8 cellular contexts compared by ENCODE assay signal in the genomic region with DNA sequence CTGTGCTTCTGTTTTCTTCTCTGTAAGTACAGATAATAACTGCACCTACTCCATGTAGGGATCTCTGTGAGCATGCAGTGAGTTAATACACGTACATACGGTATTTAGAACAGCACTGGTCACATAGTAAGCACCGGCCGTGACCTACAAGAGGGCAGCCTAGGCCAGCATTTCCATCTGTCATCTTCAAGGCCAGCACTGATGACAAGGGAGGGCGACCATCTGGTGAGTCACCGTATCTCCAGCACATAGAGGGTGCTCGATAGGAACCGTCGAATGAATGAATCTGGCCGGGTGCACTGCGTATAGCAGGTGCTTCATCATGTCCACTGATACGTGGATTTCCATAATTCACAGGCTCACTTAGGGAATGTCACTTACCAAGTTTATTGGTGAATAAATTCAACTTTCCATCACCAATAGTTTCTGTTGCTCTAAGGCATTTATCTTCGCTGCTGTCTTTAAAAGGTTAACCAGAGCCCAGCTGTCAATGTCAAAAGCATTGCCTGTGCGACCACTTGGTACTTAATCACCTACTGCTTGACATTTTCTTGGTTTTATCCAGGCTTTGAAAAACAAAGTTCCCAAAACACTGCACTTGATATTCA. TPM values are rescaled to one million over a fixed set of nuclear protein-coding genes. Genes with fewer than 3 reads are reported as not detected.
DNase-seq lines count a peak whose midpoint lies in the region; ATAC-seq and TF ChIP-seq lines count a peak whose summit lies in the region.

No MANE protein-coding gene starts in this region.

- H3K4me3 Mint-ChIP-seq in neural crest cell = no peak overlapping the region
- no peak overlapping the region for H3K4me3 Mint-ChIP-seq in activated T-cell treated with anti-CD3 and anti-CD28 coated beads, Interleukin-2, amount 50 U/mL, for 4 hours

- peaks cover 0 to 8% (median 0%) of the 10 kb centered on the region in 11 experiments; a peak in 1 of 22 replicates for H3K9me3 ChIP-seq in BLaER1 treated with 17β-estradiol and CSF1 and Interleukin-3, amounts not matched to agents 10 nM and 100 nM (replicated peaks in 1 of 11)
- H3K9me3 ChIP-seq in esophagus muscularis mucosa = no peaks in the 10 kb centered on the region

- H3K4me1 ChIP-seq in BLaER1 treated with 17β-estradiol and CSF1 and Interleukin-3, amounts not matched to agents 10 nM and 100 nM = peaks cover 73 to 90% (median 85%) of the 10 kb centered on the region in 10 experiments
- H3K4me1 ChIP-seq in esophagus muscularis mucosa = peaks cover 94 to 100% (median 98%) of the 10 kb centered on the region in 4 donors

- no peak overlapping the region for H3K4me3 ChIP-seq in BLaER1 treated with 17β-estradiol and CSF1 and Interleukin-3, amounts not matched to agents 10 nM and 100 nM
- peak overlapping the region in 3 of 4 donors; percentile 11 to 19 (median 17) for H3K4me3 ChIP-seq in esophagus muscularis mucosa

- TF ChIP-seq POLR2A in esophagus muscularis mucosa (IDR thresholded peaks at IDR 0.05; ENCODE audit: low read depth) = no peak

- H3K36me3 ChIP-seq in BLaER1 treated with 17β-estradiol and CSF1 and Interleukin-3, amounts not matched to agents 10 nM and 100 nM = peaks cover 0 to 14% (median 0%) of the 10 kb centered on the region in 11 experiments; a peak in 3 of 22 replicates
- peaks cover 0 to 5% (median 0%) of the 10 kb centered on the region in 4 donors for H3K36me3 ChIP-seq in esophagus muscularis mucosa

- no peaks in the 10 kb centered on the region for H3K36me3 Mint-ChIP-seq in neural crest cell (ENCODE audit: low read depth)
- H3K36me3 Mint-ChIP-seq in activated T-cell treated with anti-CD3 and anti-CD28 coated beads, Interleukin-2, amount 50 U/mL, for 4 hours (ENCODE audit: insufficient read depth) = peaks cover 21% of the 10 kb centered on the region

- WGBS in esophagus muscularis mucosa = 33% methylated on average over 9 of the region's 14 CpGs

- no peaks in the 10 kb centered on the region for H3K9me3 Mint-ChIP-seq in neural crest cell
- H3K9me3 Mint-ChIP-seq in activated T-cell treated with anti-CD3 and anti-CD28 coated beads, Interleukin-2, amount 50 U/mL, for 4 hours = no peaks in the 10 kb centered on the region

- intact Hi-C loops in esophagus muscularis mucosa (cut with DNase I) = loop anchor here (10.0 kb wide), 1 partner anchor 185 kb away; a partner anchor contains a TSS

- H3K27me3 Mint-ChIP-seq in neural crest cell (ENCODE audit: low read depth) = no peaks in the 10 kb centered on the region
- no peaks in the 10 kb centered on the region for H3K27me3 Mint-ChIP-seq in activated T-cell treated with anti-CD3 and anti-CD28 coated beads, Interleukin-2, amount 50 U/mL, for 4 hours (ENCODE audit: low read depth)

- DNase-seq in esophagus muscularis mucosa (ENCODE audit: extremely low spot score) = no peak
- no peak for DNase-seq in neural crest cell (ENCODE audit: low read depth, low spot score)
- DNase-seq in stimulated activated CD4-positive, alpha-beta T cell treated with anti-CD3 and anti-CD28 coated beads, Interleukin-12 subunit alpha, Interleukin-12 subunit beta, amount 100 ng/mL, for 4 hours = no peak
- no peak for DNase-seq in activated T-cell treated with anti-CD3 and anti-CD28 coated beads, Interleukin-2, amount 50 U/mL, for 4 hours
- no peak for DNase-seq in NCI-H2171 treated with DMSO at 0.1 percent for 48 hours (lab: John Stamatoyannopoulos, UW)

- peak overlapping the region; percentile 17 for H3K27ac Mint-ChIP-seq in neural crest cell (ENCODE audit: unreplicated experiment)

- H4K20me1 ChIP-seq in BLaER1 treated with 17β-estradiol and CSF1 and Interleukin-3, amounts not matched to agents 10 nM and 100 nM = peaks cover 0 to 23% (median 11%) of the 10 kb centered on the region in 11 experiments; a peak in 13 of 22 replicates

- H3K9ac ChIP-seq in BLaER1 treated with 17β-estradiol and CSF1 and Interleukin-3, amounts not matched to agents 10 nM and 100 nM = no peak overlapping the region; a peak in 1 of 22 replicates

- no peaks in the 10 kb centered on the region for H3K27me3 ChIP-seq in BLaER1 treated with 17β-estradiol and CSF1 and Interleukin-3, amounts not matched to agents 10 nM and 100 nM
- no peaks in the 10 kb centered on the region for H3K27me3 ChIP-seq in esophagus muscularis mucosa

- TF ChIP-seq CTCF in esophagus muscularis mucosa (IDR thresholded peaks at IDR 0.05) (no peak), neural crest cell (conservative IDR thresholded peaks at IDR 0.05) (no peak)

- H3K27ac ChIP-seq in BLaER1 treated with 17β-estradiol and CSF1 and Interleukin-3, amounts not matched to agents 10 nM and 100 nM = no peak overlapping the region
- peak overlapping the region; percentile 84 to 87 (median 85) for H3K27ac ChIP-seq in esophagus muscularis mucosa (replicated peaks in 1 of 4)

- no peak for TF ChIP-seq EP300 in esophagus muscularis mucosa (IDR thresholded peaks at IDR 0.05)

- peak; percentile 13 for ATAC-seq in SK-N-SH treated with all-trans-retinoic acid at 6 μM for 48 hours
- ATAC-seq in activated T-cell treated with anti-CD3 and anti-CD28 coated beads, Interleukin-2, amount 50 U/mL, for 4 hours = no peak
- no peak for ATAC-seq in HG03139 (IDR thresholded peaks at IDR 0.05; ENCODE audit: unreplicated experiment)

- peaks cover 39% of the 10 kb centered on the region for H3K4me1 Mint-ChIP-seq in neural crest cell
- H3K4me1 Mint-ChIP-seq in activated T-cell treated with anti-CD3 and anti-CD28 coated beads, Interleukin-2, amount 50 U/mL, for 4 hours (ENCODE audit: low read depth) = peaks cover 71% of the 10 kb centered on the region

- H3K4me2 ChIP-seq in BLaER1 treated with 17β-estradiol and CSF1 and Interleukin-3, amounts not matched to agents 10 nM and 100 nM = peak overlapping the region in 10 of 11 experiments; percentile 31 to 75 (median 62); a peak in 19 of 22 replicates

TF ChIP-seq in SK-N-SH treated with all-trans-retinoic acid at 6 μM for 48 hours, 23 proteins besides CTCF, POLR2A, EP300 and RAD21:
- TF ChIP-seq SNAI2 (CRISPR knock-in tag; IDR thresholded peaks at IDR 0.05) = peak; percentile 52; the same call in 1 of the 2 replicates
- TF ChIP-seq, protein P1, sequence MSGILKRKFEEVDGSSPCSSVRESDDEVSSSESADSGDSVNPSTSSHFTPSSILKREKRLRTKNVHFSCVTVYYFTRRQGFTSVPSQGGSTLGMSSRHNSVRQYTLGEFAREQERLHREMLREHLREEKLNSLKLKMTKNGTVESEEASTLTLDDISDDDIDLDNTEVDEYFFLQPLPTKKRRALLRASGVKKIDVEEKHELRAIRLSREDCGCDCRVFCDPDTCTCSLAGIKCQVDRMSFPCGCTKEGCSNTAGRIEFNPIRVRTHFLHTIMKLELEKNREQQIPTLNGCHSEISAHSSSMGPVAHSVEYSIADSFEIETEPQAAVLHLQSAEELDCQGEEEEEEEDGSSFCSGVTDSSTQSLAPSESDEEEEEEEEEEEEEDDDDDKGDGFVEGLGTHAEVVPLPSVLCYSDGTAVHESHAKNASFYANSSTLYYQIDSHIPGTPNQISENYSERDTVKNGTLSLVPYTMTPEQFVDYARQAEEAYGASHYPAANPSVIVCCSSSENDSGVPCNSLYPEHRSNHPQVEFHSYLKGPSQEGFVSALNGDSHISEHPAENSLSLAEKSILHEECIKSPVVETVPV (CRISPR knock-in tag; IDR thresholded peaks at IDR 0.05) = no peak
TF ChIP-seq in SK-N-SH treated with all-trans-retinoic acid at 6 μM for 48 hours: peak in this region for 1.

RNA-seq across cellular contexts. Expression of a gene that starts 8.3 kb away (rescaled TPM):
- total RNA-seq in esophagus muscularis mucosa = 10 to 100 TPM; 11.6 to 22.0 (median 13.0) TPM
- total RNA-seq in neural crest cell = 8.1 and 9.1 TPM in 2 replicates
- 1 to 10 TPM; 4.1 to 5.4 (median 4.6) TPM for total RNA-seq in activated T-cell treated with anti-CD3 and anti-CD28 coated beads, Interleukin-2, amount 50 U/mL, for 4 hours

RNA-seq across cellular contexts. Expression of a gene that starts 34.4 kb away (rescaled TPM):
- total RNA-seq in esophagus muscularis mucosa (10 to 100 TPM; 10.8 to 39.9 (median 17.8) TPM), neural crest cell (73.1 and 77.5 TPM in 2 replicates)
- 10 to 100 TPM; 66.0 to 75.5 (median 67.5) TPM for total RNA-seq in activated T-cell treated with anti-CD3 and anti-CD28 coated beads, Interleukin-2, amount 50 U/mL, for 4 hours

Comparison
In these comparisons a context has a peak if more than half of its experiments do, and no peak if none do; other contexts are left out.
1. H3K27ac ChIP-seq: peak in esophagus muscularis mucosa (4 of 4); none in BLaER1 treated with 17β-estradiol and CSF1 and Interleukin-3, amounts not matched to agents 10 nM and 100 nM (0 of 11).
2. H3K4me3 ChIP-seq: peak in esophagus muscularis mucosa (3 of 4); none in BLaER1 treated with 17β-estradiol and CSF1 and Interleukin-3, amounts not matched to agents 10 nM and 100 nM (0 of 10).